In the genomic region with DNA sequence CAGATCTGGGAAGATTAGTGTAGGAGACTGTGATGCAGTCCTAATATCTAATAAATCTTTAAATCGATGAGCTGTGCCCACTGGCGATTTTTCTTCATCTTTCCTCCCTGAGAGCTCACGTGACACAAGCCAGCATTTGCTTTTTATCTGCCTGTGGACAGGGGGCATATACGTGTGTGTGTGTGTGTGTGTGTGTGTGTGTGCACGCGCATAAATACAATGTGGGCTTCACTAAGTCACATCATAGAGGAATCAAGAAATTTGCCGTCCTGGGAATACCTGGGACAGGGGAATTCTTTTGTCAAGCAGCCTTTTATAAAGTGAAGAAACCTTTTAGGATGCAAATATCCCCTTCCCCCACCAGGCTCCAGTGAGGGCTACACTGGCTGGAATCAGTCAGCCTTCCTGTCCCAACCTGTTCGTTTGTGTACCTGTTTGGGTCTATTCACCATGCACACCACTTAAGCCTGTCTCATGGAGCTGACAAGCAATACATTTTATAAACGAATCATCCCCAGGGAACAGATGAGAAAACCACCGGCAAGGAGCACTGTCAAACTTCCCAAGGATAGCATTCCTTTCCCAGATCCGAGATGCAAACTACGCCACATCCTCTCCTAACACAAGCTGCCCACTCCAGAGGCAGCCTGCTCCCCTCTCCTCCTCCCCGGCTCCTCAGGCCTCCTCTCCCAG, we compare ENCODE assay signal across 10 cellular contexts. TPM values are rescaled to one million over a fixed set of nuclear protein-coding genes. Genes with fewer than 3 reads are reported as not detected.
DNase-seq lines count a peak whose midpoint lies in the region; ATAC-seq, FAIRE-seq and TF ChIP-seq lines count a peak whose summit lies in the region.
"Had no signal": no experiment of that assay in that cellular context is flagged by ENCODE, and none has a peak within 500 bp of the region (broad histone marks: within the 10 kb centered on the region; RNA-seq: fewer than 3 reads in every experiment).

No MANE protein-coding gene starts in this region.

- peaks cover 7% of the 10 kb centered on the region for H3K27me3 ChIP-seq in CD4-positive, alpha-beta memory T cell (ENCODE audit: insufficient read depth, low read length)
- peaks cover 29% of the 10 kb centered on the region for H3K27me3 ChIP-seq in HUES64 (ENCODE audit: insufficient read depth, low read length)
- H3K27me3 ChIP-seq in K562 (ENCODE audit: control insufficient read depth in 2 of 2, insufficient read depth in 2 of 2, low read length in 2 of 2): peaks cover 41 to 68% of the 10 kb centered on the region in 2 experiments
- no peaks in the 10 kb centered on the region for H3K27me3 ChIP-seq in mesendoderm (ENCODE audit: insufficient read depth, low read length, poor library complexity)
- H3K27me3 ChIP-seq in upper lobe of left lung: peaks cover 0 to 12% (median 6%) of the 10 kb centered on the region in 4 donors

- no peak for TF ChIP-seq RAD21 in K562 (CRISPR knock-in tag; conservative IDR thresholded peaks at IDR 0.05 in 1 of 2, IDR thresholded peaks at IDR 0.05 in 1 of 2)

- H3K36me3 Mint-ChIP-seq in CD4-positive, alpha-beta memory T cell: no peaks in the 10 kb centered on the region

- ATAC-seq in K562: no peak
- ATAC-seq in HG02938 (IDR thresholded peaks at IDR 0.05; ENCODE audit: unreplicated experiment): no peak
- no peak for ATAC-seq in upper lobe of left lung (ENCODE audit: low FRiP score in 2 of 2)

- no peak overlapping the region for H2BK120ac ChIP-seq in mesendoderm (ENCODE audit: low read depth, low read length)

- TF ChIP-seq EP300 in K562 (IDR thresholded peaks at IDR 0.05; ENCODE audit: low read length) (no peak), upper lobe of left lung (IDR thresholded peaks at IDR 0.05) (no peak)

- CTCF ChIA-PET in CD4-positive, alpha-beta memory T cell (lab: Charles Lee; ENCODE audit: partially characterized antibody): interaction anchor here (0.8 to 1.0 kb wide), 2 partner anchors 12 to 39 kb away, joined by 3 read pairs; no protein-coding TSS in a partner anchor
- CTCF ChIA-PET in K562 (lab: Yijun Ruan, JAX; ENCODE audit: low intra/inter-chr PET ratio): no interaction called here

- no peak overlapping the region for H4K5ac ChIP-seq in mesendoderm (ENCODE audit: low read length)

- no peak overlapping the region for H2BK15ac ChIP-seq in mesendoderm (replicated peaks; ENCODE audit: low read depth)

- H4K20me1 ChIP-seq in K562 (replicated peaks; ENCODE audit: control insufficient read depth, insufficient read depth, low read length): peaks cover 5% of the 10 kb centered on the region; the same call in 1 of the 2 replicates

- H3K4me2 ChIP-seq in K562 (ENCODE audit: insufficient read depth, low read length) (no peak overlapping the region), mesendoderm (ENCODE audit: low read length) (peak overlapping the region; percentile 19)

- H2BK5ac ChIP-seq in mesendoderm (ENCODE audit: low read length): no peak overlapping the region

- H3K18ac ChIP-seq in mesendoderm (ENCODE audit: low read length): no peak overlapping the region

- peaks cover 51 to 64% of the 10 kb centered on the region in 2 donors for H3K27me3 Mint-ChIP-seq in CD4-positive, alpha-beta memory T cell

- intact Hi-C loops in CD4-positive, alpha-beta memory T cell (cut with micrococcal nuclease): no loop called here
- intact Hi-C loops in K562 (cut with micrococcal nuclease): no loop called here

- no peak overlapping the region for H3K27ac ChIP-seq in CD4-positive, alpha-beta memory T cell (ENCODE audit: low read depth, low read length)
- peak overlapping the region; percentile 94 for H3K27ac ChIP-seq in HUES64 (ENCODE audit: low read depth, low read length)
- no peak overlapping the region for H3K27ac ChIP-seq in K562 (ENCODE audit: extremely low read depth, low read depth, low read length)
- no peak overlapping the region for H3K27ac ChIP-seq in mesendoderm (ENCODE audit: low read depth, low read length)
- H3K27ac ChIP-seq in upper lobe of left lung: peak overlapping the region in 2 of 4 donors; percentile 29 to 37

- BruUV-seq in K562 (replicated peaks; lab: Mats Ljungman, UMichigan): no TSS peak

- H3K36me3 ChIP-seq in CD4-positive, alpha-beta memory T cell (ENCODE audit: insufficient read depth, low read length): no peaks in the 10 kb centered on the region
- no peaks in the 10 kb centered on the region for H3K36me3 ChIP-seq in HUES64 (ENCODE audit: insufficient read depth, low read length)
- no peaks in the 10 kb centered on the region for H3K36me3 ChIP-seq in K562 (ENCODE audit: control insufficient read depth, insufficient read depth, low read length)
- no peaks in the 10 kb centered on the region for H3K36me3 ChIP-seq in mesendoderm (ENCODE audit: control insufficient read depth, insufficient read depth, low read length)
- H3K36me3 ChIP-seq in upper lobe of left lung: no peaks in the 10 kb centered on the region

- H3K9me3 ChIP-seq in CD4-positive, alpha-beta memory T cell (ENCODE audit: control insufficient read depth in 1 of 2, low read length in 2 of 2): no peaks in the 10 kb centered on the region
- H3K9me3 ChIP-seq in HUES64 (ENCODE audit: insufficient read depth, low read depth, low read length) (no peaks in the 10 kb centered on the region), K562 (replicated peaks; ENCODE audit: control insufficient read depth, insufficient read depth, low read depth, low read length) (no peaks in the 10 kb centered on the region), upper lobe of left lung (no peaks in the 10 kb centered on the region)
- H3K9me3 ChIP-seq: Caco-2 had no signal

- H3K4me1 ChIP-seq in CD4-positive, alpha-beta memory T cell (ENCODE audit: insufficient read depth, low read length): peaks cover 8% of the 10 kb centered on the region
- H3K4me1 ChIP-seq in HUES64 (ENCODE audit: insufficient read depth, low read length): peaks cover 53% of the 10 kb centered on the region
- peaks cover 0 to 16% of the 10 kb centered on the region in 2 experiments; a peak in 3 of 5 replicates for H3K4me1 ChIP-seq in K562 (replicated peaks in 1 of 2; ENCODE audit: control insufficient read depth in 2 of 2, insufficient read depth in 2 of 2, low read length in 2 of 2)
- H3K4me1 ChIP-seq in mesendoderm (ENCODE audit: control insufficient read depth, low read depth, low read length): no peaks in the 10 kb centered on the region
- peaks cover 5 to 32% (median 25%) of the 10 kb centered on the region in 4 donors for H3K4me1 ChIP-seq in upper lobe of left lung

- no peak overlapping the region for H3K4me3 ChIP-seq in CD4-positive, alpha-beta memory T cell (ENCODE audit: low read length in 2 of 2)
- H3K4me3 ChIP-seq in HUES64 (ENCODE audit: low read length): peak overlapping the region; percentile 72
- no peak overlapping the region for H3K4me3 ChIP-seq in K562
- H3K4me3 ChIP-seq in mesendoderm (ENCODE audit: low read length): no peak overlapping the region
- H3K4me3 ChIP-seq in upper lobe of left lung: no peak overlapping the region

- no peaks in the 10 kb centered on the region for H3K9me1 ChIP-seq in K562 (ENCODE audit: control insufficient read depth, insufficient read depth, low read length)

- 16% methylated on average over 13 of the region's 13 CpGs for WGBS in HUES64
- WGBS in K562 (ENCODE audit: insufficient coverage, low coverage, missing lambda C conversion rate): 14% methylated on average over 12 of the region's 13 CpGs
- WGBS in mesendoderm (ENCODE audit: extremely low coverage, insufficient coverage, low lambda C conversion rate): no CpG with 5 or more reads among the region's 13 CpGs
- 44 to 50% methylated on average over 13 of the region's 13 CpGs for WGBS in upper lobe of left lung, 2 donors

- H4K8ac ChIP-seq in mesendoderm (ENCODE audit: low read depth, low read length): no peak overlapping the region

- H3K79me2 ChIP-seq in K562 (ENCODE audit: control insufficient read depth, insufficient read depth, low read length): no peaks in the 10 kb centered on the region
- peaks cover 42% of the 10 kb centered on the region for H3K79me2 ChIP-seq in mesendoderm (ENCODE audit: control insufficient read depth, insufficient read depth, low read length)

- H3K27ac Mint-ChIP-seq in CD4-positive, alpha-beta memory T cell: no peak overlapping the region

- DNase-seq in CD4-positive, alpha-beta memory T cell: no peak
- DNase-seq in K562 (ENCODE audit: extremely low read depth in 1 of 4, low spot score in 3 of 4): no peak
- DNase-seq in mesendoderm: peak; percentile 72
- no peak for DNase-seq in mesenteric fat pad (ENCODE audit: low spot score)
- no peak for DNase-seq in GM13977 (ENCODE audit: low spot score)
- no peak for DNase-seq in upper lobe of left lung
- DNase-seq: Caco-2 had no signal

- no peak for FAIRE-seq in K562 (lab: Jason Lieb, UNC)
- FAIRE-seq: urothelium cell line had no signal

- no peak overlapping the region for H2AK5ac ChIP-seq in mesendoderm (ENCODE audit: low read length)

- peaks cover 0 to 3% (median 0%) of the 10 kb centered on the region in 8 donors for H3K9me3 Mint-ChIP-seq in CD4-positive, alpha-beta memory T cell

- no peak overlapping the region for H3K4ac ChIP-seq in mesendoderm (ENCODE audit: low read depth, low read length)

- in situ Hi-C loops in K562 (cut with MboI) (loop anchor here (10.0 kb wide), 1 partner anchor 443 kb away; no protein-coding TSS in a partner anchor), GM13977 (cut with MboI; ENCODE audit: low pct_unique_long_range_greater_than_20kb, low sequenced_read_pairs, unreplicated experiment) (no loop called here)

- no peak for TF ChIP-seq POLR2A in K562 (conservative IDR thresholded peaks at IDR 0.05)
- TF ChIP-seq POLR2A in upper lobe of left lung (IDR thresholded peaks at IDR 0.05): no peak

- H3K23ac ChIP-seq in mesendoderm (ENCODE audit: low read length): no peak overlapping the region

- H2AFZ ChIP-seq in K562 (ENCODE audit: low read depth, low read length): no peak overlapping the region

- H3K79me1 ChIP-seq in mesendoderm (ENCODE audit: low read length): peaks cover 3% of the 10 kb centered on the region

- POLR2A ChIA-PET in CD4-positive, alpha-beta memory T cell (lab: Charles Lee; ENCODE audit: partially characterized antibody): no interaction called here
- POLR2A ChIA-PET in K562 (lab: Yijun Ruan, JAX): no interaction called here

- H3K9ac ChIP-seq in HUES64 (ENCODE audit: low read depth, low read length): peak overlapping the region; percentile 62
- no peak overlapping the region for H3K9ac ChIP-seq in K562 (ENCODE audit: insufficient read depth in 1 of 2, low read depth in 2 of 2, low read length in 2 of 2)
- H3K9ac ChIP-seq in mesendoderm (ENCODE audit: low read length): no peak overlapping the region

- peak overlapping the region in 5 of 8 donors; percentile 40 to 71 (median 63) for H3K4me3 Mint-ChIP-seq in CD4-positive, alpha-beta memory T cell

- no peak overlapping the region for H3K56ac ChIP-seq in mesendoderm (ENCODE audit: low read length)

- H3K4me1 Mint-ChIP-seq in CD4-positive, alpha-beta memory T cell: peaks cover 7 to 24% (median 8%) of the 10 kb centered on the region in 4 donors

- no peak for TF ChIP-seq CTCF in K562 (IDR thresholded peaks at IDR 0.05 in 2 of 3, conservative IDR thresholded peaks at IDR 0.05 in 1 of 3; ENCODE audit: insufficient read depth in 2 of 3, low read depth in 1 of 3, low read length in 3 of 3)
- TF ChIP-seq CTCF in GM13977 (IDR thresholded peaks at IDR 0.05; ENCODE audit: extremely low read depth, insufficient read depth, missing control alignments): no peak
- no peak for TF ChIP-seq CTCF in upper lobe of left lung (IDR thresholded peaks at IDR 0.05)

RNA-seq across cellular contexts. Expression of a gene that starts 2.7 kb away (rescaled TPM):
- not detected for total RNA-seq in CD4-positive, alpha-beta memory T cell
- not detected for polyA plus RNA-seq in CD4-positive, alpha-beta memory T cell
- polyA plus RNA-seq in HUES64 (2013, experiment 1 of 2): 11.5 TPM
- 12.9 TPM for polyA plus RNA-seq in HUES64 (2013, experiment 2 of 2)
- 0.30 and 0.56 TPM in 2 replicates for total RNA-seq in K562 (2011; cell fraction: chromatin; rRNA removed; ENCODE audit: low replicate concordance)
- 0.26 and 0.33 TPM in 2 replicates for total RNA-seq in K562 (2011; cell fraction: nucleolus; rRNA removed)
- total RNA-seq in K562 (2011; cell fraction: nucleoplasm; rRNA removed): 0.29 and 1.1 TPM in 2 replicates
- 0.04 and 0.09 TPM in 2 replicates for total RNA-seq in K562 (2014; rRNA removed)
- 0.29 and 0.32 TPM in 2 replicates for total RNA-seq in K562 (2014; rRNA removed; fragmentation: Illumina TruSeq; extraction: Trizol)
- total RNA-seq in K562 (2015; rRNA removed; fragmentation: Illumina TruSeq; extraction: Trizol): 0.08 and 0.11 TPM in 2 replicates
- 0.38 and 0.63 TPM in 2 replicates for total RNA-seq in K562 (2021)
- polyA plus RNA-seq in K562 (2011; rRNA removed): 0.22 and 0.38 TPM in 2 replicates
- 0.13 TPM in 2 replicates for polyA plus RNA-seq in K562 (2011; cell fraction: cytosol; rRNA removed)
- 0.38 and 0.53 TPM in 2 replicates for polyA plus RNA-seq in K562 (2011; cell fraction: nucleus; rRNA removed)
- polyA plus RNA-seq in K562 (2012): 0.08 and 0.12 TPM in 2 replicates
- polyA plus RNA-seq in K562 (2014; fragmentation: Illumina TruSeq; extraction: Trizol): 0.24 and 0.30 TPM in 2 replicates
- under 1 TPM; 0.13 to 0.21 TPM for polyA plus RNA-seq in K562 (2014; fragmentation: Nextera tagmentation; extraction: Ambion mirVana)
- 0.21 and 0.28 TPM in 2 replicates for polyA plus RNA-seq in K562 (2014; rRNA removed)
- 0.27 and 0.60 TPM in 2 replicates for polyA minus RNA-seq in K562 (2011; rRNA and poly(A)+ RNA removed)
- polyA minus RNA-seq in K562 (2011; cell fraction: cytosol; rRNA and poly(A)+ RNA removed): 0.46 TPM in 1 of 2 replicates, not detected in the other
- polyA minus RNA-seq in K562 (2011; cell fraction: nucleus; rRNA and poly(A)+ RNA removed): 0.13 and 0.22 TPM in 2 replicates
- polyA plus RNA-seq in mesendoderm (2013, experiment 1 of 2): 13.5 TPM
- polyA plus RNA-seq in mesendoderm (2013, experiment 2 of 2): 14.1 TPM
- total RNA-seq in mesenteric fat pad: 48.6 TPM
- total RNA-seq in upper lobe of left lung: 10 to 100 TPM in 3 of 6 donors, 1 to 10 TPM in 3; 8.3 to 28.0 (median 10.9) TPM

Comparison
In these comparisons a context has a peak if more than half of its experiments do, and no peak if none do; other contexts are left out.
1. RNA of a gene that starts 2.7 kb away (total RNA-seq): 48.6 TPM in mesenteric fat pad (single experiment) and 8.3 to 28.0 TPM in upper lobe of left lung; 0.04 to 1.1 TPM in K562 and not detected in CD4-positive, alpha-beta memory T cell; every median in the first group is over 4 times any median in the second.